In the genomic region with DNA sequence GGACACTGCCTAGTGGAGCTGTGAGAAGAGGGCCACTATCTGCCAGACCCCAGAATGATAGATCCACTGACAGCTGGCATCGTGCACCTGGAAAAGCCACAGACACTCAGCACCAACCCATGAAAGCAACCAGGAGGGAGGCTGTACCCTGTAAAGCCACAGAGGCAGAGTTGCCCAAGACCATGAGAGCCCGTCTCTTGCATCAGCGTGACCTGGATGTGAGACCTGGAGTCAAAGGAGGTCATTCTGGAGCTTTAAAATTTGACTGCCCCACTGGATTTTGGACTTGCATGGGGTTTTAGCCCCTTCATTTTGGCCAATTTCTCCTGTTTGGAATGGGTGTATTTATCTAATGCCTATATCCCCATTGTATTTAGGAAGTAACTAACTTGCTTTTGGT, we compare ENCODE assay signal across 27 cellular contexts.
"Had no signal": no experiment of that assay in that cellular context is flagged by ENCODE, and none has a peak within 500 bp of the region (broad histone marks: within the 10 kb centered on the region; RNA-seq: fewer than 3 reads in every experiment).

No MANE protein-coding gene starts in this region.

- H3K4me1 ChIP-seq: colonic mucosa, gastrocnemius medialis, lower lobe of right lung had no signal

- H3K4me3 ChIP-seq: colonic mucosa, esophagus squamous epithelium, gastrocnemius medialis, heart right ventricle, left ventricle myocardium inferior, lower lobe of right lung, mucosa of descending colon had no signal

- H3K27me3 Mint-ChIP-seq: effector memory CD8-positive, alpha-beta T cell had no signal

- H3K9me3 Mint-ChIP-seq: dendritic cell treated with granulocyte-macrophage colony-stimulating factor and Interleukin-4, amounts not matched to agents 40 ng/mL and 50 ng/mL, for 4 days; effector memory CD8-positive, alpha-beta T cell; naive thymus-derived CD4-positive, alpha-beta T cell had no signal

- H3K27ac ChIP-seq: colonic mucosa, epithelial cell of prostate, esophagus squamous epithelium, gastrocnemius medialis, heart right ventricle, left ventricle myocardium inferior, lower lobe of right lung had no signal

- H3K27me3 ChIP-seq: colonic mucosa, esophagus squamous epithelium, gastrocnemius medialis, heart right ventricle had no signal

- H3K4me3 Mint-ChIP-seq: dendritic cell treated with granulocyte-macrophage colony-stimulating factor and Interleukin-4, amounts not matched to agents 40 ng/mL and 50 ng/mL, for 4 days; effector memory CD8-positive, alpha-beta T cell; endodermal cell; mesothelial cell of epicardium; naive thymus-derived CD4-positive, alpha-beta T cell had no signal

- H3K36me3 ChIP-seq: colonic mucosa, esophagus squamous epithelium, gastrocnemius medialis, heart right ventricle, left ventricle myocardium inferior, lower lobe of right lung had no signal

- H3K36me3 Mint-ChIP-seq: mesothelial cell of epicardium had no signal

- H3K9me3 ChIP-seq: colonic mucosa, esophagus squamous epithelium, gastrocnemius medialis, heart right ventricle, left ventricle myocardium inferior, lower lobe of right lung, mucosa of descending colon had no signal

- FAIRE-seq: endometrium, islet of Langerhans, keratinocyte had no signal

- ATAC-seq: effector memory CD8-positive, alpha-beta T cell; esophagus mucosa; gastrocnemius medialis; heart right ventricle; left cardiac atrium; lower lobe of right lung; mucosa of descending colon; naive thymus-derived CD4-positive, alpha-beta T cell had no signal

- H3K27ac Mint-ChIP-seq: dendritic cell treated with granulocyte-macrophage colony-stimulating factor and Interleukin-4, amounts not matched to agents 40 ng/mL and 50 ng/mL, for 4 days; effector memory CD8-positive, alpha-beta T cell; endodermal cell; mesothelial cell of epicardium; naive thymus-derived CD4-positive, alpha-beta T cell had no signal

- H3K4me1 Mint-ChIP-seq: endodermal cell had no signal

- DNase-seq: colonic mucosa; cortex of kidney; effector CD8-positive, alpha-beta T cell; effector memory CD8-positive, alpha-beta T cell; endodermal cell; erythroblast; esophagus squamous epithelium; foreskin fibroblast; foreskin melanocyte; gastrocnemius medialis; glutamatergic neuron; head of caudate nucleus; heart right ventricle; hippocampal formation; left cardiac atrium; left ventricle myocardium inferior; lower lobe of right lung; mesenchymal stem cell; mucosa of descending colon; naive thymus-derived CD4-positive, alpha-beta T cell had no signal
